ENCODE assay signal across 12 cellular contexts in genomic region chr17:81019563-81020442, GRCh38. TPM values are rescaled to one million over a fixed set of nuclear protein-coding genes. Genes with fewer than 3 reads are reported as not detected.
A peak's percentile ranks its signal among the peaks of the same experiment; 100 is the strongest.
DNase-seq lines count a peak whose midpoint lies in the region; ATAC-seq and TF ChIP-seq lines count a peak whose summit lies in the region.
"Had no signal": no experiment of that assay in that cellular context is flagged by ENCODE, and none has a peak within 500 bp of the region (broad histone marks: within the 10 kb centered on the region; RNA-seq: fewer than 3 reads in every experiment).

No MANE protein-coding gene starts in this region.

- peaks cover 0 to 4% of the 10 kb centered on the region in 2 donors for H3K27me3 Mint-ChIP-seq in CD4-positive, alpha-beta memory T cell
- peaks cover 7% of the 10 kb centered on the region for H3K27me3 Mint-ChIP-seq in glutamatergic neuron (ENCODE audit: unreplicated experiment)

- no peak for DNase-seq in CD4-positive, alpha-beta memory T cell
- DNase-seq in RWPE1 (ENCODE audit: low spot score) (no peak), glutamatergic neuron (no peak), psoas muscle (peak in 1 of 2 donors; percentile 13), ecto neural progenitor cell (ENCODE audit: low spot score) (no peak), NCI-H1105 treated with DMSO at 0.1 percent for 48 hours (lab: John Stamatoyannopoulos, UW) (no peak)
- DNase-seq: GOT3, hypothalamus, NCI-H748 treated with DMSO at 0.1 percent for 48 hours, PC-9 had no signal

- peaks cover 0 to 2% of the 10 kb centered on the region in 2 donors for H3K36me3 Mint-ChIP-seq in CD4-positive, alpha-beta memory T cell
- peaks cover 4% of the 10 kb centered on the region for H3K36me3 Mint-ChIP-seq in glutamatergic neuron (ENCODE audit: unreplicated experiment)

- H3K27ac Mint-ChIP-seq in CD4-positive, alpha-beta memory T cell: peak overlapping the region; percentile 35 to 80 (median 72)
- H3K27ac Mint-ChIP-seq in glutamatergic neuron (ENCODE audit: unreplicated experiment): peak overlapping the region; percentile 28

- no peaks in the 10 kb centered on the region for H3K27me3 ChIP-seq in CD4-positive, alpha-beta memory T cell (ENCODE audit: insufficient read depth, low read length)
- no peaks in the 10 kb centered on the region for H3K27me3 ChIP-seq in psoas muscle (ENCODE audit: insufficient read depth in 3 of 3, low read length in 2 of 3)

- H3K4me3 Mint-ChIP-seq in CD4-positive, alpha-beta memory T cell: peak overlapping the region in 6 of 8 donors; percentile 30 to 67 (median 50)
- no peak overlapping the region for H3K4me3 Mint-ChIP-seq in glutamatergic neuron (ENCODE audit: unreplicated experiment)

- H3K27ac ChIP-seq in CD4-positive, alpha-beta memory T cell (ENCODE audit: low read depth, low read length): no peak overlapping the region
- H3K27ac ChIP-seq in RWPE1 (peak overlapping the region; percentile 99), psoas muscle (peak overlapping the region; percentile 83)
- H3K27ac ChIP-seq: PC-9 had no signal

- peaks cover 0 to 12% (median 4%) of the 10 kb centered on the region in 8 donors for H3K9me3 Mint-ChIP-seq in CD4-positive, alpha-beta memory T cell
- H3K9me3 Mint-ChIP-seq in glutamatergic neuron (ENCODE audit: unreplicated experiment): peaks cover 4% of the 10 kb centered on the region

- 85 to 91% (median 86%) methylated on average over 23 to 24 of the region's 24 CpGs for WGBS in psoas muscle, 3 donors

- no peak for ATAC-seq in psoas muscle
- no peak for ATAC-seq in GM21447 (IDR thresholded peaks at IDR 0.05; ENCODE audit: unreplicated experiment)
- ATAC-seq: activated naive CD4-positive, alpha-beta T cell treated with anti-CD3 and anti-CD28 coated beads, Interleukin-2, amount 50 U/mL, for 72 hours had no signal

- POLR2A ChIA-PET in CD4-positive, alpha-beta memory T cell (lab: Charles Lee; ENCODE audit: partially characterized antibody): interaction anchor here (1.6 to 4.5 kb wide), 3 partner anchors 15 to 75 kb away, joined by 8 to 29 read pairs (median 25); partner anchors contain the start of genes BAIAP2 and CHMP6
- POLR2A ChIA-PET in RWPE1 (lab: Yijun Ruan, JAX; ENCODE audit: low non-redundant PET): no interaction called here

- TF ChIP-seq CTCF in RWPE1 (conservative IDR thresholded peaks at IDR 0.05; ENCODE audit: low read depth): no peak
- TF ChIP-seq CTCF in glutamatergic neuron (IDR thresholded peaks at IDR 0.05; ENCODE audit: partially characterized antibody, unreplicated experiment): no peak
- no peak for TF ChIP-seq CTCF in psoas muscle (IDR thresholded peaks at IDR 0.05)

- intact Hi-C loops in CD4-positive, alpha-beta memory T cell (cut with micrococcal nuclease): loop anchor here (2.0 kb wide), 1 partner anchor 31 kb away; no protein-coding TSS in a partner anchor
- intact Hi-C loops in psoas muscle (cut with DNase I): loop anchor here in 1 of 2 donors (10.0 kb wide), 1 partner anchor 225 kb away; no protein-coding TSS in a partner anchor

- H3K4me3 ChIP-seq in CD4-positive, alpha-beta memory T cell (ENCODE audit: low read length in 2 of 2): no peak overlapping the region
- no peak overlapping the region for H3K4me3 ChIP-seq in psoas muscle
- H3K4me3 ChIP-seq: PC-9 had no signal

- CTCF ChIA-PET in CD4-positive, alpha-beta memory T cell (lab: Charles Lee; ENCODE audit: partially characterized antibody): interaction anchor here (0.6 to 1.7 kb wide), 4 partner anchors 15 to 604 kb away, joined by 4 to 6 read pairs (median 5); no protein-coding TSS in a partner anchor
- CTCF ChIA-PET in RWPE1 (lab: Yijun Ruan, JAX): interaction anchor here (0.7 kb wide), 1 partner anchor 97 kb away, joined by 3 read pairs; no protein-coding TSS in a partner anchor

- H3K9me3 ChIP-seq in CD4-positive, alpha-beta memory T cell (ENCODE audit: control insufficient read depth in 1 of 2, low read length in 2 of 2): no peaks in the 10 kb centered on the region
- no peaks in the 10 kb centered on the region for H3K9me3 ChIP-seq in psoas muscle

- H3K4me1 ChIP-seq in CD4-positive, alpha-beta memory T cell (ENCODE audit: insufficient read depth, low read length): peaks cover 38% of the 10 kb centered on the region
- H3K4me1 ChIP-seq in psoas muscle: peaks cover 37% of the 10 kb centered on the region

- H3K4me1 Mint-ChIP-seq in CD4-positive, alpha-beta memory T cell: peaks cover 20 to 58% (median 34%) of the 10 kb centered on the region in 4 donors
- H3K4me1 Mint-ChIP-seq in glutamatergic neuron (ENCODE audit: low read depth, unreplicated experiment): peaks cover 11% of the 10 kb centered on the region

- H3K36me3 ChIP-seq in CD4-positive, alpha-beta memory T cell (ENCODE audit: insufficient read depth, low read length): no peaks in the 10 kb centered on the region
- H3K36me3 ChIP-seq in psoas muscle (ENCODE audit: insufficient read depth in 1 of 2, low read depth in 1 of 2): no peaks in the 10 kb centered on the region

RNA-seq across cellular contexts. Expression of gene BAIAP2, which starts 15.1 kb away (rescaled TPM):
- total RNA-seq in CD4-positive, alpha-beta memory T cell: 1 to 10 TPM; 5.4 to 7.2 TPM
- 1 to 10 TPM; 2.1 to 5.6 TPM for polyA plus RNA-seq in CD4-positive, alpha-beta memory T cell
- total RNA-seq in glutamatergic neuron (ENCODE audit: unreplicated experiment) (252 TPM), psoas muscle (10 to 100 TPM in 2 of 4 donors, 1 to 10 TPM in 2; 4.7 to 28.9 (median 10.0) TPM)
- 10 to 100 TPM in 1 of 3 donors, 1 to 10 TPM in 2; 3.9 to 13.5 (median 6.5) TPM for polyA plus RNA-seq in psoas muscle

RNA-seq across cellular contexts. Expression of gene CHMP6, which starts 28.2 kb away (rescaled TPM):
- total RNA-seq in CD4-positive, alpha-beta memory T cell: 10 to 100 TPM; 41.4 to 42.3 TPM
- polyA plus RNA-seq in CD4-positive, alpha-beta memory T cell: 10 to 100 TPM; 36.7 to 48.7 TPM
- total RNA-seq in glutamatergic neuron (ENCODE audit: unreplicated experiment): 24.3 TPM
- total RNA-seq in psoas muscle: 10 to 100 TPM; 32.0 to 36.9 (median 33.6) TPM
- 10 to 100 TPM; 38.3 to 53.2 (median 45.6) TPM for polyA plus RNA-seq in psoas muscle
